10 cellular contexts compared by ENCODE assay signal in genomic region chr6:76351275-76351674, GRCh38.
DNase-seq lines count a peak whose midpoint lies in the region; ATAC-seq and TF ChIP-seq lines count a peak whose summit lies in the region.
"Had no signal": no experiment of that assay in that cellular context is flagged by ENCODE, and none has a peak within 500 bp of the region (broad histone marks: within the 10 kb centered on the region; RNA-seq: fewer than 3 reads in every experiment).

No MANE protein-coding gene starts in this region.

- H3K27ac ChIP-seq in cardiac muscle cell (no peak overlapping the region), colonic mucosa (no peak overlapping the region)
- H3K27ac ChIP-seq: ascending aorta had no signal

- DNase-seq in cardiac muscle cell (ENCODE audit: low read depth in 1 of 2, low spot score in 1 of 2) (peak; percentile 0 to 61), Right ventricle myocardium inferior (ENCODE audit: missing footprints) (no peak), NCI-H748 (lab: John Stamatoyannopoulos, UW; ENCODE audit: unreplicated experiment) (peak; percentile 61), epithelial cell of proximal tubule (ENCODE audit: low read depth) (no peak), colonic mucosa (no peak), ureter (ENCODE audit: low spot score) (no peak)
- DNase-seq: stimulated activated CD4-positive, alpha-beta T cell treated with anti-CD3 and anti-CD28 coated beads, Interleukin-12 subunit alpha, Interleukin-12 subunit beta, amount 100 ng/mL, for 4 hours had no signal

- TF ChIP-seq CTCF in cardiac muscle cell (IDR thresholded peaks at IDR 0.05; ENCODE audit: low read depth, low read length) (no peak), epithelial cell of proximal tubule (conservative IDR thresholded peaks at IDR 0.05; ENCODE audit: low read depth, low read length) (peak; percentile 51), colonic mucosa (IDR thresholded peaks at IDR 0.05) (no peak)

- H3K9me3 ChIP-seq in cardiac muscle cell (ENCODE audit: low read depth) (no peaks in the 10 kb centered on the region), colonic mucosa (no peaks in the 10 kb centered on the region)
- H3K9me3 ChIP-seq: ascending aorta had no signal

- H3K9ac ChIP-seq in colonic mucosa (ENCODE audit: low read depth in 2 of 2, low read length in 2 of 2) = no peak overlapping the region

- intact Hi-C loops in Right ventricle myocardium inferior (cut with DNase I) (loop anchor here (2.0 kb wide), 1 partner anchor 416 kb away; no protein-coding TSS in a partner anchor), colonic mucosa (cut with DNase I) (no loop called here)

- no peaks in the 10 kb centered on the region for H3K4me1 ChIP-seq in cardiac muscle cell (ENCODE audit: low read depth)
- no peaks in the 10 kb centered on the region for H3K4me1 ChIP-seq in colonic mucosa
- H3K4me1 ChIP-seq: ascending aorta had no signal

- H3K27me3 ChIP-seq in cardiac muscle cell (no peaks in the 10 kb centered on the region), colonic mucosa (no peaks in the 10 kb centered on the region)
- H3K27me3 ChIP-seq: ascending aorta had no signal

- no peaks in the 10 kb centered on the region for H3K36me3 ChIP-seq in cardiac muscle cell
- no peaks in the 10 kb centered on the region for H3K36me3 ChIP-seq in colonic mucosa
- H3K36me3 ChIP-seq: ascending aorta had no signal

- ATAC-seq in Right ventricle myocardium inferior = no peak
- ATAC-seq in HG02852 (IDR thresholded peaks at IDR 0.05; ENCODE audit: unreplicated experiment) = no peak
- no peak for ATAC-seq in GM21526 (IDR thresholded peaks at IDR 0.05; ENCODE audit: low FRiP score, unreplicated experiment)

- no peak overlapping the region for H3K4me3 ChIP-seq in cardiac muscle cell
- H3K4me3 ChIP-seq in epithelial cell of proximal tubule (ENCODE audit: low read depth, low read length) = no peak overlapping the region
- no peak overlapping the region for H3K4me3 ChIP-seq in colonic mucosa
- H3K4me3 ChIP-seq: ascending aorta had no signal

Comparison
In these comparisons a context has a peak if more than half of its experiments do, and no peak if none do; other contexts are left out.
1. DNase-seq: peak in cardiac muscle cell (2 of 2) and NCI-H748 (single experiment); none in Right ventricle myocardium inferior (single experiment), epithelial cell of proximal tubule (single experiment), colonic mucosa (single experiment) and ureter (single experiment).